Comparison of ENCODE assay signal across 10 cellular contexts in the genomic region with DNA sequence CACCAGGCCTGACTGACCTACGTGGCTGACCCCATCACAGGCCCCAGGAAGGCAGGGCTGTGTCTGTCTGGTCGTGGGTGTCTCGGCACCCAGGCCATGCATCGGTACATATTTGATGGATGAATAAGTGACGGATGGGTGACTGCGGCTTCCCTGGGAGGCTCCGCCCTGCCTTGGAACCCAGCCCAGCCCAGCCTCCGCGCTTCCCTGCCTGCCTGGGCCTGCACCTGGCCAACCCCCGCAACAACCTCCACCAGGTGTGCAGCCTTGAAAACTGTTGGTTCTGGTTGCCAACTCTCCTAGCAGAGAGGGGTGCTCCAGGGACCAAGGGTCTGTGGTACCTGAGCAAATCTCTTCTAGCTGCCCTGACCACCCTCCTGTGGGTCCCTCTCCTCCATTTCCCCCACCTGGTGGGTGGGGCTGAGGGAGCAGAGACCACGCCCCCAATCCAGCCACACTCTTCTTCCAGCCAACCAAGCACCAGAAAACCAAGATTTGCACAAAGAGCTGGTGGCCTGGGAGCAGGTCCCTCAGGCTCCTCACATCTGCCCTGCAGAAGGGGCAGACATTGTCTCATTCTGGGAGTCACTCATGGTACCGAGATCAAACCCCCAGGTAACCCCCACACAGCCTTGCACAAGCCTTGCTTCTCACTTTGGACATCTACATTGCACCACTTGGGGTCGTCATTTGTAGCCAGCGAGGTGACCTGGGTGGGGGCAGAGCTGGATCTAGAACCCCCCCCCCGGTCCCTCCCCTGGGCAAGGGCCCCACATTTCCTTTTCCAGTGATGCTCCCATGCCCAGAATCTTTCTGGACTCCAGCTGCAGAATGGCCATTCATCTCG.
A peak's percentile ranks its signal among the peaks of the same experiment; 100 is the strongest.
DNase-seq lines count a peak whose midpoint lies in the region; ATAC-seq and TF ChIP-seq lines count a peak whose summit lies in the region.
"Had no signal": no experiment of that assay in that cellular context is flagged by ENCODE, and none has a peak within 500 bp of the region (broad histone marks: within the 10 kb centered on the region; RNA-seq: fewer than 3 reads in every experiment).

No MANE protein-coding gene starts in this region.

- H3K79me1 ChIP-seq in neuronal stem cell (ENCODE audit: low read depth, low read length): no peaks in the 10 kb centered on the region

- no peak overlapping the region for H3K14ac ChIP-seq in neuronal stem cell (ENCODE audit: low read length)

- H3K4me2 ChIP-seq in neuronal stem cell (ENCODE audit: insufficient read depth, low read length, poor library complexity, severe bottlenecking): no peak overlapping the region

- no CpG with 5 or more reads among the region's 16 CpGs for WGBS in neuronal stem cell (ENCODE audit: extremely low coverage in 2 of 2, insufficient read length in 2 of 2, insufficient replicate concordance in 1 of 2), 2 donors

- no peak overlapping the region for H4K8ac ChIP-seq in neuronal stem cell (ENCODE audit: low read depth, low read length)

- no peak overlapping the region for H2BK120ac ChIP-seq in neuronal stem cell (ENCODE audit: low read depth, low read length)

- in situ Hi-C loops in brain microvascular endothelial cell (cut with HindIII; ENCODE audit: low pct_ligation_motif_present, low sequenced_read_pairs): no loop called here

- H2AK5ac ChIP-seq in neuronal stem cell (ENCODE audit: low read depth, low read length): peak overlapping the region; percentile 20

- peak overlapping the region; percentile 78 for H2BK15ac ChIP-seq in neuronal stem cell (ENCODE audit: low read length)

- H3K4me3 ChIP-seq in brain microvascular endothelial cell (ENCODE audit: low read depth, low read length): no peak overlapping the region
- H3K4me3 ChIP-seq in neuronal stem cell (ENCODE audit: low read length in 2 of 2): no peak overlapping the region

- H3K18ac ChIP-seq in neuronal stem cell (ENCODE audit: low read length): peak overlapping the region; percentile 77

- H3K36me3 ChIP-seq in brain microvascular endothelial cell (replicated peaks) (no peaks in the 10 kb centered on the region), neuronal stem cell (replicated peaks in 1 of 2; ENCODE audit: control insufficient read depth in 2 of 2, insufficient read depth in 2 of 2, low read length in 2 of 2) (no peaks in the 10 kb centered on the region)

- no peaks in the 10 kb centered on the region for H3K27me3 ChIP-seq in brain microvascular endothelial cell (replicated peaks)
- peaks cover 0 to 3% (median 0%) of the 10 kb centered on the region in 3 experiments for H3K27me3 ChIP-seq in neuronal stem cell (ENCODE audit: control insufficient read depth in 3 of 3, insufficient read depth in 3 of 3, low read depth in 1 of 3, low read length in 3 of 3)

- peaks cover 0 to under 1% of the 10 kb centered on the region in 2 donors for H3K9me3 ChIP-seq in neuronal stem cell (replicated peaks in 1 of 2; ENCODE audit: control insufficient read depth in 2 of 2, insufficient read depth in 1 of 2, low read depth in 1 of 2, low read length in 2 of 2)

- no peak overlapping the region for H3K4ac ChIP-seq in neuronal stem cell (ENCODE audit: low read length)

- DNase-seq in DMS53 treated with DMSO at 0.1 percent for 48 hours (lab: John Stamatoyannopoulos, UW; ENCODE audit: unreplicated experiment): peak; percentile 67
- DNase-seq in NCI-H187 treated with DMSO at 0.1 percent for 48 hours (lab: John Stamatoyannopoulos, UW): peak; percentile 63
- peak; percentile 62 for DNase-seq in brain microvascular endothelial cell
- DNase-seq in neuronal stem cell (ENCODE audit: low spot score): no peak
- no peak for DNase-seq in stimulated activated CD4-positive, alpha-beta T cell treated with anti-CD3 and anti-CD28 coated beads, Interleukin-12 subunit alpha, Interleukin-12 subunit beta, amount 100 ng/mL, for 4 hours
- no peak for DNase-seq in caudate nucleus (lab: John Stamatoyannopoulos, UW)
- DNase-seq in NCI-H2227 treated with DMSO at 0.1 percent for 48 hours (lab: John Stamatoyannopoulos, UW): no peak
- DNase-seq: Karpas-422; stimulated activated naive CD4-positive, alpha-beta T cell had no signal

- H4K91ac ChIP-seq in neuronal stem cell (ENCODE audit: low read depth, low read length, poor library complexity): no peak overlapping the region

- H3K23ac ChIP-seq in neuronal stem cell (ENCODE audit: low read depth, low read length, poor library complexity): peak overlapping the region; percentile 29

- no peak for ATAC-seq in HG02763 (IDR thresholded peaks at IDR 0.05; ENCODE audit: unreplicated experiment)

- no peak overlapping the region for H2AFZ ChIP-seq in neuronal stem cell (ENCODE audit: low read length)

- H2BK5ac ChIP-seq in neuronal stem cell (ENCODE audit: low read length): peak overlapping the region; percentile 66

- TF ChIP-seq CTCF in brain microvascular endothelial cell (IDR thresholded peaks at IDR 0.05; ENCODE audit: low read depth, low read length, missing control alignments): no peak

- H3K4me1 ChIP-seq in neuronal stem cell (ENCODE audit: control insufficient read depth in 2 of 2, insufficient read depth in 1 of 2, low read depth in 1 of 2, low read length in 2 of 2): peaks cover 27 to 51% of the 10 kb centered on the region in 2 donors

- H3K9ac ChIP-seq in neuronal stem cell (ENCODE audit: low read depth, low read length, poor library complexity): no peak overlapping the region

- H3K27ac ChIP-seq in brain microvascular endothelial cell: no peak overlapping the region
- no peak overlapping the region for H3K27ac ChIP-seq in neuronal stem cell (replicated peaks; ENCODE audit: low read length)
- no peak overlapping the region for H3K27ac ChIP-seq in caudate nucleus (ENCODE audit: low read depth, low read length)

- peak overlapping the region; percentile 79 for H2BK12ac ChIP-seq in neuronal stem cell (ENCODE audit: low read length)

Comparison
In these comparisons a context has a peak if more than half of its experiments do, and no peak if none do; other contexts are left out.
1. DNase-seq: peak in DMS53 treated with DMSO at 0.1 percent for 48 hours (single experiment), NCI-H187 treated with DMSO at 0.1 percent for 48 hours (single experiment) and brain microvascular endothelial cell (single experiment); none in neuronal stem cell (single experiment), stimulated activated CD4-positive, alpha-beta T cell treated with anti-CD3 and anti-CD28 coated beads, Interleukin-12 subunit alpha, Interleukin-12 subunit beta, amount 100 ng/mL, for 4 hours (single experiment), caudate nucleus (0 of 61) and NCI-H2227 treated with DMSO at 0.1 percent for 48 hours (single experiment).